In the genomic region with DNA sequence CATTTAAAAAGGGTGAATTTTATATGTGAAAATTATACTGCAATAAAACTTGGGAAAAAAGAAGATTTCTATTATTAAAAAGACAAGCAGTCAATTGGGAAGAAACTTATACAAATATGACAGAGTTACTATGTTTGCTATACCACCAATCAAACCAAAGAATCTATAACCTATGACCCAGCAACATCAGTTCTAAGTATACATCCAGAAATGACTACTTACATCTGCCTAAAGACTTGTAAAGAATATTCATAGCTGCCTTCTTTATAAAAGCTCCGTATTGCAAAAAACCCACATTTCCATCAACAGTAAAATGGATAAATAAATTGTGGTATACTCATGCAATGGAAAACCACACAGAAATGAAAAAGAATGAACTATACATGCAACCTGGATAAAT, we compare ENCODE assay signal across 4 cellular contexts.
"Had no signal": no experiment of that assay in that cellular context is flagged by ENCODE, and none has a peak within 500 bp of the region (broad histone marks: within the 10 kb centered on the region; RNA-seq: fewer than 3 reads in every experiment).

No MANE protein-coding gene starts in this region.

- ATAC-seq: GM23338 had no signal

- H2AFZ ChIP-seq: GM23338 had no signal

- H3K9me3 Mint-ChIP-seq: GM23338, H9 had no signal

- H3K4me3 Mint-ChIP-seq: GM23338, H9 had no signal

- H3K4me3 ChIP-seq: GM23338 had no signal

- H3K4me2 ChIP-seq: GM23338 had no signal

- H3K4me1 Mint-ChIP-seq: GM23338, H9 had no signal

- DNase-seq: H9, HCEC 1CT, IMR-90 had no signal

- H3K27ac Mint-ChIP-seq: GM23338, H9 had no signal
